In the genomic region with DNA sequence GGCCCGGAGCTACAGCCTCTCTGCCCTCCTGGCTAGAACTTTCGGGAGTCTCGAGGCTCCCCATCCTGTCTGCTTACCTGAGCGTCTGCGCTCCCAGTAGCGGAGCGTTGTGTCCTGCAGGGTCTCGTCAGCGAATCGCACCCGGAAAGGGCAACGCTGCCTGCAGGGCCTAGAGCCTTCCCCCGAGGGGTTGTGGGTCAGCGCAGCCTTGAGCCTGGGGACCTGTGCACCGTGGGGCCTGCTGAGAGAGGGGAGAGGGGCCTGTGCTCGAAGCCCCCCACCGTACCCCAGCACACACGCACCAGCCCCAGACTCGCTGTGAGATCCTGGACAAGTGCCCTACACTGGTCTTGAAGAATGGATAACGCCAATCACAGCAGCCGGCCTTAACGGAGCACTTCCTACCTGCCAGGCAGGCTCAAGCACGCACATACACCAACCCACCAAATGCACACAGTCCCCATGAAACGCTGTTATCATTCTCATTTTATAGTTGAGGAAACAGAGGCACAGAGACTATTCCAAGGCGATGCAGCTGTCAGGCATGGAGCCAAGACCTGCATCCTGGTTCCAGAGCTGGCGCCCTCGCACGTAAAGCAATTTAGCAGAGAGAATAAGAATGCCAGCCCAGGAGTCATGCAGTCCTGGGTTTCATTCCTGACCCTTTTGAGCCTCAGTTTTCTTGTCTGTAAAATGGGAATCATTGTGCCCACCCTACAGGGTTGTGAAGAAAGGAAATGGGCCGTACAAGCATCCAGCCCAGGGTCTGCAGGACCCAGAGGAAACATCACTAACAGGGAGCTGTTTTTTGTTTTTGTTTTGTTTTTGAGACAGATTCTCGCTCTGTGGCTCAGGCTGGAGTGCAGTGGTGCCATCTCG, we compare ENCODE assay signal across 1 cellular context.
TF ChIP-seq lines count a peak whose summit lies in the region.

No MANE protein-coding gene starts in this region.

TF ChIP-seq in HepG2, 621 proteins besides CTCF, POLR2A, EP300 and RAD21 (continued from another document):
- TF ChIP-seq FLYWCH1 (CRISPR knock-in tag; IDR thresholded peaks at IDR 0.05) (no peak), AKAP8 (CRISPR knock-in tag; IDR thresholded peaks at IDR 0.05) (peak; percentile 98), ZMYM3 (CRISPR knock-in tag; IDR thresholded peaks at IDR 0.05) (no peak), ZNF292 (CRISPR knock-in tag; IDR thresholded peaks at IDR 0.05; ENCODE audit: borderline replicate concordance, low read depth) (no peak), AGO1 (IDR thresholded peaks at IDR 0.05; ENCODE audit: low read depth, low read length, poor library complexity, severe bottlenecking) (peak; percentile 80)
- TF ChIP-seq, protein P1, sequence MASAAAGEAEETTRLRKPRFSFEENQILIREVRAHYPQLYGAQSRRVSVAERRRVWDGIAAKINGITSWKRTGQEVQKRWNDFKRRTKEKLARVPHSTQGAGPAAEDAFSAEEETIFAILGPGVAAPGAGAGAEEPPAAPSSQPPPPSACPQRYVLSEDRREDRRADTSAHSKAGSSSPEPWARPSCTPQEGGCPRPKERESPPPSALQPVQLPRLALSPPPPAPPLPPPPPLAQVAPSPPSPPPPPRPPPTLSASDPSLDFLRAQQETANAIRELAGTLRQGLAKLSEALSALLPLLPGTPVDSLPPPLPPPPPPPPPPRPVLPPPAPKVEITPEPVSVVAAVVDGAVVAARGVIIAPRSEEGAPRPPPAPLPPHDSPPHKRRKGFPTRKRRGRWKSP (CRISPR knock-in tag; IDR thresholded peaks at IDR 0.05): no peak
